In genomic region chr11:22433517-22433916, GRCh38 we compare ENCODE assay signal across 1 cellular context.
TF ChIP-seq lines count a peak whose summit lies in the region.

No MANE protein-coding gene starts in this region.

TF ChIP-seq in WTC11, 78 proteins besides CTCF, POLR2A, EP300 and RAD21 (continued from another document):
- no peak for TF ChIP-seq MYBL2 (CRISPR knock-in tag; IDR thresholded peaks at IDR 0.05)
- no peak for TF ChIP-seq JAZF1 (CRISPR knock-in tag; IDR thresholded peaks at IDR 0.05)
- TF ChIP-seq USF2 (CRISPR knock-in tag; IDR thresholded peaks at IDR 0.05) = no peak
- TF ChIP-seq TEAD1 (CRISPR knock-in tag; IDR thresholded peaks at IDR 0.05) = no peak
- no peak for TF ChIP-seq SOX15 (CRISPR knock-in tag; IDR thresholded peaks at IDR 0.05)
